ENCODE assay signal across 15 cellular contexts in genomic region chr14:68521557-68521901, GRCh38.
DNase-seq lines count a peak whose midpoint lies in the region; TF ChIP-seq lines count a peak whose summit lies in the region.
"Had no signal": no experiment of that assay in that cellular context is flagged by ENCODE, and none has a peak within 500 bp of the region (broad histone marks: within the 10 kb centered on the region; RNA-seq: fewer than 3 reads in every experiment).

No MANE protein-coding gene starts in this region.

- no peak overlapping the region for H4K12ac ChIP-seq in trophoblast cell (ENCODE audit: low read depth, low read length)

- H2AK5ac ChIP-seq in trophoblast cell (ENCODE audit: low read length), result no peak overlapping the region

- H3K27me3 ChIP-seq in cardiac muscle cell, result no peaks in the 10 kb centered on the region
- H3K27me3 ChIP-seq in hepatocyte, result no peaks in the 10 kb centered on the region
- no peaks in the 10 kb centered on the region for H3K27me3 ChIP-seq in trophoblast cell (ENCODE audit: insufficient read depth, low read length)

- H2AFZ ChIP-seq in hepatocyte (no peak overlapping the region), trophoblast cell (ENCODE audit: insufficient read depth, low read length, poor library complexity) (no peak overlapping the region)

- H2BK5ac ChIP-seq in trophoblast cell (ENCODE audit: low read depth, low read length, poor library complexity), result peak overlapping the region; percentile 69

- no peaks in the 10 kb centered on the region for H3K9me2 ChIP-seq in hepatocyte (replicated peaks; ENCODE audit: insufficient read depth)

- H3K4me2 ChIP-seq in hepatocyte (peak overlapping the region; percentile 50), trophoblast cell (ENCODE audit: low read length) (no peak overlapping the region)

- H3K27ac ChIP-seq in cardiac muscle cell (peak overlapping the region; percentile 79), hepatocyte (peak overlapping the region; percentile 99), trophoblast cell (ENCODE audit: low read depth, low read length) (peak overlapping the region; percentile 83), urinary bladder (ENCODE audit: low read depth) (peak overlapping the region; percentile 24)

- peak overlapping the region; percentile 42 for H3K14ac ChIP-seq in trophoblast cell (ENCODE audit: low read length)

- no peak overlapping the region for H3K23ac ChIP-seq in trophoblast cell (ENCODE audit: low read length)

- H4K20me1 ChIP-seq in hepatocyte (ENCODE audit: insufficient read depth, poor library complexity, severe bottlenecking), result no peaks in the 10 kb centered on the region

- H3K4me3 ChIP-seq in cardiac muscle cell, result no peak overlapping the region
- no peak overlapping the region for H3K4me3 ChIP-seq in hepatocyte
- no peak overlapping the region for H3K4me3 ChIP-seq in trophoblast cell (ENCODE audit: low read depth, low read length)
- no peak overlapping the region for H3K4me3 ChIP-seq in urinary bladder (ENCODE audit: low read depth, low read length)

- H2BK120ac ChIP-seq in trophoblast cell (ENCODE audit: insufficient read depth, low read length, poor library complexity), result peak overlapping the region; percentile 99

- H3K4me1 ChIP-seq in cardiac muscle cell (ENCODE audit: low read depth), result peaks cover 12% of the 10 kb centered on the region
- H3K4me1 ChIP-seq in hepatocyte (ENCODE audit: insufficient read depth), result peaks cover 56% of the 10 kb centered on the region
- H3K4me1 ChIP-seq in trophoblast cell (ENCODE audit: control insufficient read depth in 1 of 2, insufficient read depth in 2 of 2, low read length in 2 of 2), result peaks cover 27 to 29% of the 10 kb centered on the region in 2 experiments
- no peaks in the 10 kb centered on the region for H3K4me1 ChIP-seq in urinary bladder (ENCODE audit: insufficient read depth)

- H3K9ac ChIP-seq in trophoblast cell (ENCODE audit: low read length), result no peak overlapping the region

- peak overlapping the region; percentile 65 for H2BK12ac ChIP-seq in trophoblast cell (ENCODE audit: low read length)

- no peak overlapping the region for H3K4ac ChIP-seq in trophoblast cell (ENCODE audit: low read depth, low read length)

- no peak for DNase-seq in cardiac muscle cell (ENCODE audit: low read depth in 1 of 2, low spot score in 1 of 2)
- no peak for DNase-seq in cardiac septum (ENCODE audit: low spot score)
- DNase-seq in hepatocyte (ENCODE audit: low spot score), result no peak
- no peak for DNase-seq in trophoblast cell
- no peak for DNase-seq in NCI-H2081 (lab: John Stamatoyannopoulos, UW)
- no peak for DNase-seq in NCI-H2196 (lab: John Stamatoyannopoulos, UW; ENCODE audit: unreplicated experiment)
- no peak for DNase-seq in DMS53 (lab: John Stamatoyannopoulos, UW)
- DNase-seq: 8988T; activated B cell treated with CpG ODN at 0.5 μM for 24 hours; activated CD8-positive, alpha-beta memory T cell treated with anti-CD3 and anti-CD28 coated beads, Interleukin-2, amount 50 U/mL, for 4 hours; activated naive CD8-positive, alpha-beta T cell treated with anti-CD3 and anti-CD28 coated beads, Interleukin-2, amount 10 ng/mL, durations not matched to agents 7 days and 5 days; NCI-H2171; stimulated activated CD4-positive, alpha-beta T cell treated with anti-CD3 and anti-CD28 coated beads, Interleukin-2, amount 100 ng/mL, for 24 hours; stimulated activated naive CD4-positive, alpha-beta T cell treated with Interleukin-2 at 50 U/mL for 16 hours had no signal

- H3K79me1 ChIP-seq in trophoblast cell (ENCODE audit: low read length), result peaks cover 33% of the 10 kb centered on the region

- no peak overlapping the region for H3K18ac ChIP-seq in trophoblast cell (ENCODE audit: low read length)

- no peaks in the 10 kb centered on the region for H3K36me3 ChIP-seq in cardiac muscle cell
- H3K36me3 ChIP-seq in hepatocyte (replicated peaks; ENCODE audit: insufficient read depth, low read depth), result no peaks in the 10 kb centered on the region
- H3K36me3 ChIP-seq in trophoblast cell (ENCODE audit: control insufficient read depth in 1 of 2, insufficient read depth in 2 of 2, low read length in 2 of 2), result peaks cover 0 to 4% of the 10 kb centered on the region in 2 experiments
- no peaks in the 10 kb centered on the region for H3K36me3 ChIP-seq in urinary bladder (ENCODE audit: insufficient read depth)

- TF ChIP-seq CTCF in cardiac muscle cell (IDR thresholded peaks at IDR 0.05; ENCODE audit: low read depth, low read length) (no peak), hepatocyte (IDR thresholded peaks at IDR 0.05; ENCODE audit: poor library complexity) (no peak)

- WGBS in hepatocyte (ENCODE audit: low lambda C conversion rate, missing lambda C conversion rate), result 43% methylated on average over 1 of the region's 1 CpG
- WGBS in trophoblast cell (ENCODE audit: extremely low coverage, insufficient coverage, insufficient read length), result no CpG with 5 or more reads among the region's 1 CpG
- WGBS in urinary bladder, result 65% methylated on average over 1 of the region's 1 CpG

- H4K8ac ChIP-seq in trophoblast cell (ENCODE audit: low read depth, low read length), result no peak overlapping the region

- H3K9me3 ChIP-seq in cardiac muscle cell (ENCODE audit: low read depth), result no peaks in the 10 kb centered on the region
- no peaks in the 10 kb centered on the region for H3K9me3 ChIP-seq in hepatocyte (ENCODE audit: low read depth)
- no peaks in the 10 kb centered on the region for H3K9me3 ChIP-seq in trophoblast cell (ENCODE audit: insufficient read depth, low read depth, low read length)

- H3K79me2 ChIP-seq in hepatocyte (no peaks in the 10 kb centered on the region), trophoblast cell (ENCODE audit: control insufficient read depth, insufficient read depth, low read length, poor library complexity) (peaks cover 5% of the 10 kb centered on the region)

- H4K91ac ChIP-seq in trophoblast cell (ENCODE audit: low read depth, low read length), result peak overlapping the region; percentile 87

- intact Hi-C loops in cardiac septum (cut with DNase I), result loop anchor here (5.0 kb wide), 1 partner anchor 266 kb away; no protein-coding TSS in a partner anchor

Comparison
In these comparisons a context has a peak if more than half of its experiments do, and no peak if none do; other contexts are left out.
1. H3K27ac ChIP-seq: peak in every context shown above with its lines; median percentile 99 in hepatocyte; 83 in trophoblast cell; 79 in cardiac muscle cell; 24 in urinary bladder.